In the genomic region with DNA sequence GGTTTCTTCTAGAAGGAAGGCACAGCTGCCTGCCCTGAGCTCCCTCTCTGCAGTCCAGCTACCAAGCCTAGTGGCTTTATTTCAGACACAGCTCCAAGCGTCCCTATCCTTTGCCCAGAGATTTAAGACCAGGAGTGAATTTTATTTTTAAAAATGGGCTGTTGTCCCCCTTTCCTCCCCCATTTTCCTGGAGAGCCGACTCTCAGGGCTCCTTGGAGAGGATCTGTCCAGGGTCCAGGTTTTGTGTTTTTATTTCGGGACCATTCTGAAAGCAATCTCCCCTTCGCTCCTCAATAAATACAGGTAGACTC, we compare ENCODE assay signal across 8 cellular contexts. TPM values are rescaled to one million over a fixed set of nuclear protein-coding genes. Genes with fewer than 3 reads are reported as not detected.
DNase-seq lines count a peak whose midpoint lies in the region; ATAC-seq and TF ChIP-seq lines count a peak whose summit lies in the region.

No MANE protein-coding gene starts in this region.

- peak overlapping the region; percentile 95 for H3K27ac Mint-ChIP-seq in activated naive CD4-positive, alpha-beta T cell treated with anti-CD3 and anti-CD28 coated beads, Interleukin-2, amount 10 ng/mL, durations not matched to agents 7 days and 5 days

- peak overlapping the region; percentile 98 for H3K27ac ChIP-seq in lower lobe of right lung
- H3K27ac ChIP-seq in upper lobe of right lung: peak overlapping the region; percentile 99

- no peaks in the 10 kb centered on the region for H3K9me3 Mint-ChIP-seq in activated naive CD4-positive, alpha-beta T cell treated with anti-CD3 and anti-CD28 coated beads, Interleukin-2, amount 10 ng/mL, durations not matched to agents 7 days and 5 days

- DNase-seq in activated naive CD4-positive, alpha-beta T cell treated with anti-CD3 and anti-CD28 coated beads, Interleukin-2, amount 10 ng/mL, durations not matched to agents 7 days and 5 days: no peak
- DNase-seq in activated naive CD4-positive, alpha-beta T cell (lab: John Stamatoyannopoulos, UW): no peak
- no peak for DNase-seq in astrocyte of the cerebellum (ENCODE audit: low read depth)
- DNase-seq in lower lobe of right lung: no peak
- no peak for DNase-seq in upper lobe of right lung
- DNase-seq in hypothalamus (lab: John Stamatoyannopoulos, UW): no peak
- no peak for DNase-seq in KG1 (lab: John Stamatoyannopoulos, UW)

- peaks cover 12% of the 10 kb centered on the region for H3K27me3 Mint-ChIP-seq in activated naive CD4-positive, alpha-beta T cell treated with anti-CD3 and anti-CD28 coated beads, Interleukin-2, amount 10 ng/mL, durations not matched to agents 7 days and 5 days

- H3K4me3 Mint-ChIP-seq in activated naive CD4-positive, alpha-beta T cell treated with anti-CD3 and anti-CD28 coated beads, Interleukin-2, amount 10 ng/mL, durations not matched to agents 7 days and 5 days: peak overlapping the region; percentile 81

- CTCF ChIA-PET in activated naive CD4-positive, alpha-beta T cell treated with anti-CD3 and anti-CD28 coated beads, Interleukin-2, amount 10 ng/mL, durations not matched to agents 7 days and 5 days (lab: Charles Lee): interaction anchor here (1.0 to 2.7 kb wide), 9 partner anchors 10 to 213 kb away, joined by 3 to 15 read pairs (median 8); a partner anchor contains a TSS

- intact Hi-C loops in lower lobe of right lung (cut with DNase I) (no loop called here), upper lobe of right lung (cut with DNase I) (no loop called here)

- TF ChIP-seq CTCF in astrocyte of the cerebellum (IDR thresholded peaks at IDR 0.05; ENCODE audit: low read depth, low read length, missing control alignments): no peak
- no peak for TF ChIP-seq CTCF in lower lobe of right lung (IDR thresholded peaks at IDR 0.05)
- no peak for TF ChIP-seq CTCF in upper lobe of right lung (IDR thresholded peaks at IDR 0.05)

- peaks cover 59% of the 10 kb centered on the region for H3K4me1 Mint-ChIP-seq in activated naive CD4-positive, alpha-beta T cell treated with anti-CD3 and anti-CD28 coated beads, Interleukin-2, amount 10 ng/mL, durations not matched to agents 7 days and 5 days

- H3K36me3 ChIP-seq in lower lobe of right lung (peaks cover 14% of the 10 kb centered on the region), upper lobe of right lung (peaks cover 13% of the 10 kb centered on the region)

- H3K27me3 ChIP-seq in lower lobe of right lung (ENCODE audit: low read depth) (no peaks in the 10 kb centered on the region), upper lobe of right lung (no peaks in the 10 kb centered on the region)

- H3K36me3 Mint-ChIP-seq in activated naive CD4-positive, alpha-beta T cell treated with anti-CD3 and anti-CD28 coated beads, Interleukin-2, amount 10 ng/mL, durations not matched to agents 7 days and 5 days: peaks cover 16% of the 10 kb centered on the region

- H3K4me1 ChIP-seq in lower lobe of right lung (peaks cover 66% of the 10 kb centered on the region), upper lobe of right lung (peaks cover 62% of the 10 kb centered on the region)

- no peak for ATAC-seq in lower lobe of right lung
- no peak for ATAC-seq in upper lobe of right lung
- no peak for ATAC-seq in GM18861 (IDR thresholded peaks at IDR 0.05; ENCODE audit: unreplicated experiment)

- in situ Hi-C loops in astrocyte of the cerebellum (cut with HindIII; ENCODE audit: low sequenced_read_pairs): no loop called here

- H3K4me3 ChIP-seq in astrocyte of the cerebellum (ENCODE audit: low read depth, low read length) (peak overlapping the region; percentile 58), lower lobe of right lung (peak overlapping the region; percentile 67), upper lobe of right lung (peak overlapping the region; percentile 76)

- H3K9me3 ChIP-seq in lower lobe of right lung: no peaks in the 10 kb centered on the region
- no peaks in the 10 kb centered on the region for H3K9me3 ChIP-seq in upper lobe of right lung

RNA-seq across cellular contexts. Expression of a gene that starts 4.4 kb away (rescaled TPM):
- 17.6 TPM for total RNA-seq in lower lobe of right lung
- 22.1 TPM for total RNA-seq in upper lobe of right lung

RNA-seq across cellular contexts. Expression of a gene that starts 8.2 kb away (rescaled TPM):
- total RNA-seq in lower lobe of right lung: 51.5 TPM
- total RNA-seq in upper lobe of right lung: 36.2 TPM

RNA-seq across cellular contexts. Expression of a gene that starts 22.7 kb away (rescaled TPM):
- total RNA-seq in lower lobe of right lung (30.7 TPM), upper lobe of right lung (32.6 TPM)

RNA-seq across cellular contexts. Expression of a gene that starts 31.4 kb away (rescaled TPM):
- total RNA-seq in lower lobe of right lung: 0.21 TPM
- 0.64 TPM for total RNA-seq in upper lobe of right lung

RNA-seq across cellular contexts. Expression of a gene that starts 44.1 kb away (rescaled TPM):
- total RNA-seq in lower lobe of right lung: 123 TPM
- 132 TPM for total RNA-seq in upper lobe of right lung
